In the genomic region with DNA sequence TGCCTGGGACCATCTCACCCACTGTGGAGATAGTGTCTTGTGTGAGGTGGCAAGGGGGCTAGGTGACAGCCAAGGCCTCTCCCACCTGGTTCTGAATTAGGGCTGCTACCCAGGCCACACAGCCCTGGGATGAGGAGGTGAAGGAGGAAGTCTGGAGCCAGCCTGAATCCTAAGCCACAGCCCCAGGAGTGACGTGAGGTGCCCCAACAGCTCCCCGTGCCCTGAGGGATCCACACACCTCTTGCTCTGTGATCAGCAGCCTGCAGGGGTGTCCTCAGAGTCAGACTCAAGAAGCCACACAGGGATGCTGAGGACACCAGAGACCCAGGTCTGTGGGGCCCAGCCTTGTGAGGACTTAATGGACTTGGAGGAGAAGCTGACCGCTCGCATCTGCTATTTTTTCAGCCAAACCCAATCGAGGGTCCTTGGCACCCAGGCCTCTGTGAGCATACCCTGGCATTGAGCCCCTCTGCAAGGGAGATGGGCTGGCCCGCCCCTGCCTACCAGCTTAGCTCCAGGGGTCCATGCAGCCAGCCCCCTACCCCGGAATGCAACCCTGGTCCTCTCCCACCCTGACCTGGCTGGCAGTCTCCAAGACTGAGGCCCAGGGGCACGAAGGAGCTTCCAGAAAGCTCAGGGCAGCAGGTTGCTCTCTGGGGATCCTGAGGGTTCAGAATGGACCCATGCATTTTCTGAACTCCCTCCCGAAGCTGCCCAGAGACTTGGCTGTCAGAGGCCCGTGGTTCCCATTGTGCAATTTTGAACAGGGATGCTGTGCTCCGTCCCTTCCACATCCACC, we compare ENCODE assay signal across 24 cellular contexts.
"Had no signal": no experiment of that assay in that cellular context is flagged by ENCODE, and none has a peak within 500 bp of the region (broad histone marks: within the 10 kb centered on the region; RNA-seq: fewer than 3 reads in every experiment).

No MANE protein-coding gene starts in this region.

- H3K27me3 ChIP-seq: breast epithelium, dorsolateral prefrontal cortex, esophagus squamous epithelium, gastrocnemius medialis, upper lobe of left lung had no signal

- FAIRE-seq: colon, endothelial cell of umbilical vein, keratinocyte, TTC549 had no signal

- ATAC-seq: activated T-helper 17 cell treated with anti-CD3 and anti-CD28 coated beads, Interleukin-2, amount 50 U/mL, for 72 hours; effector memory CD8-positive, alpha-beta T cell; gastrocnemius medialis; lower lobe of right lung; naive thymus-derived CD4-positive, alpha-beta T cell had no signal

- H3K36me3 ChIP-seq: breast epithelium, esophagus squamous epithelium, gastrocnemius medialis, lower lobe of right lung, upper lobe of left lung had no signal

- H3K4me1 ChIP-seq: breast epithelium, esophagus squamous epithelium, gastrocnemius medialis, lower lobe of right lung, upper lobe of left lung had no signal

- H3K4me3 ChIP-seq: breast epithelium, dorsolateral prefrontal cortex, esophagus squamous epithelium, gastrocnemius medialis, lower lobe of right lung, upper lobe of left lung had no signal

- H3K9me3 ChIP-seq: breast epithelium, gastrocnemius medialis, lower lobe of right lung, upper lobe of left lung had no signal

- DNase-seq: activated CD4-positive, alpha-beta T cell treated with anti-CD3 and anti-CD28 coated beads for 1 hour; activated CD4-positive, alpha-beta T cell treated with anti-CD3 and anti-CD28 coated beads, Interleukin-2, amount 50 U/mL, for 1 hour; activated CD8-positive, alpha-beta memory T cell treated with anti-CD3 and anti-CD28 coated beads for 24 hours; activated CD8-positive, alpha-beta memory T cell treated with anti-CD3 and anti-CD28 coated beads, Interleukin-2, amount 50 U/mL, for 4 hours; activated naive CD4-positive, alpha-beta T cell; activated naive CD8-positive, alpha-beta T cell treated with anti-CD3 and anti-CD28 coated beads for 36 hours; activated T-cell treated with anti-CD3 and anti-CD28 coated beads, Interleukin-2, amount 50 U/mL, for 24 hours; effector memory CD8-positive, alpha-beta T cell; esophagus squamous epithelium; gastrocnemius medialis; lower lobe of right lung; naive thymus-derived CD4-positive, alpha-beta T cell; retina; stimulated activated CD4-positive, alpha-beta T cell treated with anti-CD3 and anti-CD28 coated beads, Interleukin-2, amount 100 ng/mL, for 48 hours; stimulated activated naive CD4-positive, alpha-beta T cell; T-helper 1 cell had no signal

- H3K27ac ChIP-seq: breast epithelium, dorsolateral prefrontal cortex, esophagus squamous epithelium, gastrocnemius medialis, lower lobe of right lung, upper lobe of left lung had no signal
